ENCODE assay signal across 14 cellular contexts in genomic region chr15:87207945-87208580, GRCh38.
DNase-seq lines count a peak whose midpoint lies in the region; ATAC-seq and TF ChIP-seq lines count a peak whose summit lies in the region.
"Had no signal": no experiment of that assay in that cellular context is flagged by ENCODE, and none has a peak within 500 bp of the region (broad histone marks: within the 10 kb centered on the region; RNA-seq: fewer than 3 reads in every experiment).

No MANE protein-coding gene starts in this region.

- H4K8ac ChIP-seq in trophoblast cell (ENCODE audit: low read depth, low read length), result no peak overlapping the region

- H3K4me1 ChIP-seq in trophoblast cell (ENCODE audit: control insufficient read depth in 1 of 2, insufficient read depth in 2 of 2, low read length in 2 of 2) (no peaks in the 10 kb centered on the region), ascending aorta (no peaks in the 10 kb centered on the region)
- H3K4me1 ChIP-seq: heart left ventricle had no signal

- no peaks in the 10 kb centered on the region for H3K9me3 ChIP-seq in trophoblast cell (ENCODE audit: insufficient read depth, low read depth, low read length)
- H3K9me3 ChIP-seq in ascending aorta, result no peaks in the 10 kb centered on the region
- H3K9me3 ChIP-seq: heart left ventricle had no signal

- H4K12ac ChIP-seq in trophoblast cell (ENCODE audit: low read depth, low read length), result no peak overlapping the region

- H3K18ac ChIP-seq in trophoblast cell (ENCODE audit: low read length), result no peak overlapping the region

- no peak overlapping the region for H2AFZ ChIP-seq in trophoblast cell (ENCODE audit: insufficient read depth, low read length, poor library complexity)

- no peak overlapping the region for H3K27ac Mint-ChIP-seq in activated naive CD4-positive, alpha-beta T cell treated with anti-CD3 and anti-CD28 coated beads, Interleukin-2, amount 50 U/mL, for 72 hours
- H3K27ac Mint-ChIP-seq: activated B cell treated with CpG ODN at 0.5 μM for 24 hours; activated CD8-positive, alpha-beta memory T cell treated with anti-CD3 and anti-CD28 coated beads, Interleukin-2, amount 10 ng/mL, durations not matched to agents 7 days and 5 days; CD14-positive monocyte had no signal

- TF ChIP-seq CTCF in choroid plexus epithelial cell (conservative IDR thresholded peaks at IDR 0.05; ENCODE audit: low read depth, low read length) (no peak), ascending aorta (IDR thresholded peaks at IDR 0.05) (no peak), GM13977 (IDR thresholded peaks at IDR 0.05; ENCODE audit: extremely low read depth, insufficient read depth, missing control alignments) (no peak)

- no peak overlapping the region for H3K4ac ChIP-seq in trophoblast cell (ENCODE audit: low read depth, low read length)

- H3K27ac ChIP-seq in trophoblast cell (ENCODE audit: low read depth, low read length), result no peak overlapping the region
- no peak overlapping the region for H3K27ac ChIP-seq in ascending aorta
- H3K27ac ChIP-seq: heart left ventricle had no signal

- no peaks in the 10 kb centered on the region for H3K79me2 ChIP-seq in trophoblast cell (ENCODE audit: control insufficient read depth, insufficient read depth, low read length, poor library complexity)

- H3K9ac ChIP-seq in trophoblast cell (ENCODE audit: low read length), result no peak overlapping the region

- no peak overlapping the region for H4K91ac ChIP-seq in trophoblast cell (ENCODE audit: low read depth, low read length)

- no peak overlapping the region for H2BK120ac ChIP-seq in trophoblast cell (ENCODE audit: insufficient read depth, low read length, poor library complexity)

- ATAC-seq in activated naive CD4-positive, alpha-beta T cell treated with anti-CD3 and anti-CD28 coated beads, Interleukin-2, amount 50 U/mL, for 72 hours, result no peak
- no peak for ATAC-seq in GM21717 (IDR thresholded peaks at IDR 0.05; ENCODE audit: unreplicated experiment)
- ATAC-seq: activated CD8-positive, alpha-beta memory T cell treated with anti-CD3 and anti-CD28 coated beads, Interleukin-2, amount 10 ng/mL, durations not matched to agents 7 days and 5 days; heart left ventricle had no signal

- H3K27me3 ChIP-seq in trophoblast cell (ENCODE audit: insufficient read depth, low read length) (no peaks in the 10 kb centered on the region), ascending aorta (no peaks in the 10 kb centered on the region)

- H2BK5ac ChIP-seq in trophoblast cell (ENCODE audit: low read depth, low read length, poor library complexity), result no peak overlapping the region

- no peak overlapping the region for H2BK12ac ChIP-seq in trophoblast cell (ENCODE audit: low read length)

- H3K14ac ChIP-seq in trophoblast cell (ENCODE audit: low read length), result no peak overlapping the region

- no peak overlapping the region for H3K23ac ChIP-seq in trophoblast cell (ENCODE audit: low read length)

- no peak overlapping the region for H3K4me2 ChIP-seq in trophoblast cell (ENCODE audit: low read length)

- H3K36me3 Mint-ChIP-seq in activated naive CD4-positive, alpha-beta T cell treated with anti-CD3 and anti-CD28 coated beads, Interleukin-2, amount 50 U/mL, for 72 hours, result no peaks in the 10 kb centered on the region
- H3K36me3 Mint-ChIP-seq: activated CD8-positive, alpha-beta memory T cell treated with anti-CD3 and anti-CD28 coated beads, Interleukin-2, amount 10 ng/mL, durations not matched to agents 7 days and 5 days; CD14-positive monocyte had no signal

- H3K4me3 ChIP-seq in choroid plexus epithelial cell (ENCODE audit: low read depth, low read length) (no peak overlapping the region), trophoblast cell (ENCODE audit: low read depth, low read length) (no peak overlapping the region), ascending aorta (no peak overlapping the region)
- H3K4me3 ChIP-seq: heart left ventricle had no signal

- no peak overlapping the region for H2AK5ac ChIP-seq in trophoblast cell (ENCODE audit: low read length)

- in situ Hi-C loops in GM13977 (cut with MboI; ENCODE audit: low pct_unique_long_range_greater_than_20kb, low sequenced_read_pairs, unreplicated experiment), result no loop called here

- H3K9me3 Mint-ChIP-seq in activated naive CD4-positive, alpha-beta T cell treated with anti-CD3 and anti-CD28 coated beads, Interleukin-2, amount 50 U/mL, for 72 hours, result peaks cover 0 to 4% of the 10 kb centered on the region in 2 donors
- H3K9me3 Mint-ChIP-seq: activated B cell treated with CpG ODN at 0.5 μM for 24 hours had no signal

- peak; percentile 33 for DNase-seq in GM03348 (ENCODE audit: low spot score)
- peak; percentile 65 for DNase-seq in NCI-H82 treated with DMSO at 0.1 percent for 48 hours (lab: John Stamatoyannopoulos, UW; ENCODE audit: unreplicated experiment)
- DNase-seq in choroid plexus epithelial cell (ENCODE audit: low read depth), result peak; percentile 26
- peak; percentile 64 to 95 for DNase-seq in trophoblast cell
- DNase-seq in activated naive CD4-positive, alpha-beta T cell treated with anti-CD3 and anti-CD28 coated beads, Interleukin-2, amount 50 U/mL, for 72 hours (ENCODE audit: low spot score in 2 of 2), result no peak
- no peak for DNase-seq in ascending aorta (ENCODE audit: low spot score in 2 of 2)
- DNase-seq in GM13977 (ENCODE audit: low spot score), result no peak
- DNase-seq: activated B cell treated with CpG ODN at 0.5 μM for 24 hours; activated CD8-positive, alpha-beta memory T cell treated with anti-CD3 and anti-CD28 coated beads, Interleukin-2, amount 10 ng/mL, durations not matched to agents 7 days and 5 days; heart left ventricle; MV-4-11; stimulated activated CD4-positive, alpha-beta T cell treated with anti-CD3 and anti-CD28 coated beads, Interleukin-12 subunit alpha, Interleukin-12 subunit beta, amount 100 ng/mL, for 4 hours had no signal

- intact Hi-C loops in ascending aorta (cut with DNase I), result no loop called here

- no peaks in the 10 kb centered on the region for H3K79me1 ChIP-seq in trophoblast cell (ENCODE audit: low read length)

- H3K36me3 ChIP-seq in trophoblast cell (ENCODE audit: control insufficient read depth in 1 of 2, insufficient read depth in 2 of 2, low read length in 2 of 2) (no peaks in the 10 kb centered on the region), ascending aorta (no peaks in the 10 kb centered on the region)
- H3K36me3 ChIP-seq: heart left ventricle had no signal

Comparison
In these comparisons a context has a peak if more than half of its experiments do, and no peak if none do; other contexts are left out.
1. DNase-seq: peak in GM03348 (single experiment), NCI-H82 treated with DMSO at 0.1 percent for 48 hours (single experiment), choroid plexus epithelial cell (single experiment) and trophoblast cell (2 of 2); none in activated naive CD4-positive, alpha-beta T cell treated with anti-CD3 and anti-CD28 coated beads, Interleukin-2, amount 50 U/mL, for 72 hours (0 of 2), ascending aorta (0 of 2) and GM13977 (single experiment).